In the genomic region with DNA sequence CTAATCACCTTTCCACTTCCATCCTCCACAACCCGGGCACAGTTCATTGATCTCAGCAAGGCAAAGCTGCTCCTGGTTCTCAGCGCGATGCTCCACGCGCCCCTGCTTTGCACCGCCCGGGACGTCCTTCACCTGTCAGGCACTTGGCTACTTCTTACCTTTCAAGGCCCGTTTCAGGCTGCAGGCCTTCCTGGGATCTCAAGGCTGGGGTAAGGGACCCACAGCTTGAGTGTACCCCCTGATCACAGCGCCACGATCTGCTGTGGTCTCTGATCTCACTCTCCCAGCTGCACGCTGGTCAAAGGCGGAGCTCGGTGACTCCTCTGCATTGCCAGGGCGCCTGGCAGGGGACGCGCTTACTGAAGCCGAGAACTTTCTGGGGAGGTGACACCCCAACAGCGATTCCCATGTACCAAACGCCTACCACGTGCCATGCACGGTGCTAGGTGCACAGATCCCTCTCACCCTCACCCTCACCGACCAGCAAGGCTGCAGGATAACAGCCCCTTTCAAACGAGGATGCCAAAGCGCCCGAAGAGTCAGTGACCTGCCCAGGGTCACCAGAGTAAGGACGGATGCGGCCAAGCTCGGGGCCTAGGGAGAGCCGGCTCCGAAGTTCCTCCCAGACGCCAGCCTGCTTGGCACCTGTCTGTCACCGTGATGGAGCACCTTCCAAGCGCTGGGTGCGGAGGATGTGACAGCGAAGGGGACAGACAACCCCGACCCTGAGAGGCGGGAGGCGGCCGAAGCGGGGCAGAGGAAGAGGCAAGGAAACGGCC, we compare ENCODE assay signal across 8 cellular contexts. TPM values are rescaled to one million over a fixed set of nuclear protein-coding genes. Genes with fewer than 3 reads are reported as not detected.
DNase-seq lines count a peak whose midpoint lies in the region; ATAC-seq and TF ChIP-seq lines count a peak whose summit lies in the region.

No MANE protein-coding gene starts in this region.

- DNase-seq in SIG-M5 treated with dmso at 0.1 percent for 504 hours (lab: John Stamatoyannopoulos, UW; ENCODE audit: unreplicated experiment) (peak; percentile 57), SIG-M5 (lab: John Stamatoyannopoulos, UW) (no peak), NCI-H2171 treated with DMSO at 0.1 percent for 48 hours (lab: John Stamatoyannopoulos, UW) (peak; percentile 68), fibroblast of lung (ENCODE audit: low read depth in 2 of 2) (peak; percentile 18 to 45)
- DNase-seq in activated T-cell treated with anti-CD3 and anti-CD28 coated beads, Interleukin-2, amount 50 U/mL, for 24 hours, result peak; percentile 70
- peak in 9 of 10 donors; percentile 16 to 67 (median 32) for DNase-seq in naive thymus-derived CD8-positive, alpha-beta T cell
- peak; percentile 46 for DNase-seq in stimulated activated naive CD4-positive, alpha-beta T cell treated with Interleukin-2 at 50 U/mL for 16 hours (lab: John Stamatoyannopoulos, UW)

- no peak overlapping the region for H3K4me3 Mint-ChIP-seq in activated T-cell treated with anti-CD3 and anti-CD28 coated beads, Interleukin-2, amount 50 U/mL, for 24 hours
- peak overlapping the region in 5 of 10 donors; percentile 91 to 93 (median 93) for H3K4me3 Mint-ChIP-seq in naive thymus-derived CD8-positive, alpha-beta T cell

- POLR2A ChIA-PET in naive thymus-derived CD8-positive, alpha-beta T cell (lab: Charles Lee), result interaction anchor here (0.5 to 2.0 kb wide), 6 partner anchors 51 to 208 kb away, joined by 3 to 18 read pairs (median 10); a partner anchor contains a TSS

- peak overlapping the region; percentile 87 for H2AFZ ChIP-seq in fibroblast of lung (ENCODE audit: low read length)

- H3K79me2 ChIP-seq in fibroblast of lung (ENCODE audit: control insufficient read depth, insufficient read depth, low read length), result peaks cover 72% of the 10 kb centered on the region

- peaks cover 5% of the 10 kb centered on the region for H3K4me1 ChIP-seq in fibroblast of lung (ENCODE audit: control insufficient read depth, extremely low read depth, insufficient read depth, low read length)

- peak overlapping the region; percentile 94 for H3K27ac Mint-ChIP-seq in activated T-cell treated with anti-CD3 and anti-CD28 coated beads, Interleukin-2, amount 50 U/mL, for 24 hours
- H3K27ac Mint-ChIP-seq in naive thymus-derived CD8-positive, alpha-beta T cell, result peak overlapping the region in 9 of 10 donors; percentile 72 to 99 (median 93)

- H3K9me3 ChIP-seq in fibroblast of lung (ENCODE audit: control insufficient read depth, insufficient read depth, low read depth, low read length), result no peaks in the 10 kb centered on the region

- no peaks in the 10 kb centered on the region for H4K20me1 ChIP-seq in fibroblast of lung (ENCODE audit: control insufficient read depth, extremely low read depth, insufficient read depth, low read length)

- ATAC-seq in HG02938 (IDR thresholded peaks at IDR 0.05; ENCODE audit: unreplicated experiment), result peak; percentile 42
- peak; percentile 15 to 23 for ATAC-seq in naive thymus-derived CD8-positive, alpha-beta T cell

- peak overlapping the region; percentile 84 for H3K27ac ChIP-seq in fibroblast of lung (ENCODE audit: insufficient read depth, low read length)

- peaks cover 44% of the 10 kb centered on the region for H3K4me1 Mint-ChIP-seq in activated T-cell treated with anti-CD3 and anti-CD28 coated beads, Interleukin-2, amount 50 U/mL, for 24 hours (ENCODE audit: low read depth)
- peaks cover 26 to 45% (median 34%) of the 10 kb centered on the region in 4 donors for H3K4me1 Mint-ChIP-seq in naive thymus-derived CD8-positive, alpha-beta T cell

- no peaks in the 10 kb centered on the region for H3K9me3 Mint-ChIP-seq in activated T-cell treated with anti-CD3 and anti-CD28 coated beads, Interleukin-2, amount 50 U/mL, for 24 hours
- H3K9me3 Mint-ChIP-seq in naive thymus-derived CD8-positive, alpha-beta T cell, result no peaks in the 10 kb centered on the region

- peaks cover 42% of the 10 kb centered on the region for H3K36me3 Mint-ChIP-seq in activated T-cell treated with anti-CD3 and anti-CD28 coated beads, Interleukin-2, amount 50 U/mL, for 24 hours (ENCODE audit: low read depth)
- H3K36me3 Mint-ChIP-seq in naive thymus-derived CD8-positive, alpha-beta T cell, result peaks cover 0 to 19% (median 2%) of the 10 kb centered on the region in 3 donors

- peak overlapping the region; percentile 79 for H3K4me2 ChIP-seq in fibroblast of lung (ENCODE audit: extremely low read depth, insufficient read depth, low read length)

- peaks cover 1% of the 10 kb centered on the region for H3K36me3 ChIP-seq in fibroblast of lung (ENCODE audit: control insufficient read depth, insufficient read depth, low read length)

- TF ChIP-seq CTCF in fibroblast of lung (conservative IDR thresholded peaks at IDR 0.05 in 1 of 2, IDR thresholded peaks at IDR 0.05 in 1 of 2; ENCODE audit: low read depth in 1 of 2, low read length in 2 of 2), result no peak

- peak overlapping the region; percentile 91 for H3K9ac ChIP-seq in fibroblast of lung (ENCODE audit: insufficient read depth, low read length)

- no peaks in the 10 kb centered on the region for H3K27me3 Mint-ChIP-seq in activated T-cell treated with anti-CD3 and anti-CD28 coated beads, Interleukin-2, amount 50 U/mL, for 24 hours
- no peaks in the 10 kb centered on the region for H3K27me3 Mint-ChIP-seq in naive thymus-derived CD8-positive, alpha-beta T cell

- no peaks in the 10 kb centered on the region for H3K27me3 ChIP-seq in fibroblast of lung (ENCODE audit: control insufficient read depth, insufficient read depth, low read length)

- peak overlapping the region; percentile 67 to 95 (median 84) for H3K4me3 ChIP-seq in fibroblast of lung (replicated peaks in 1 of 4; ENCODE audit: control extremely low read depth in 1 of 4, insufficient read depth in 1 of 4, low read depth in 3 of 4, low read length in 4 of 4)

RNA-seq across cellular contexts. Expression of a gene that starts 0.8 kb away (rescaled TPM):
- 44.4 and 44.6 TPM in 2 replicates for total RNA-seq in fibroblast of lung
- 107 and 131 TPM in 2 replicates for polyA plus RNA-seq in fibroblast of lung
- 211 and 219 TPM in 2 replicates for polyA plus RNA-seq in fibroblast of lung (2012)
- polyA minus RNA-seq in fibroblast of lung (ENCODE audit: low replicate concordance), result 20.5 and 24.2 TPM in 2 replicates
- total RNA-seq in naive thymus-derived CD8-positive, alpha-beta T cell, result 10 to 100 TPM; 60.2 to 63.5 TPM
- polyA plus RNA-seq in naive thymus-derived CD8-positive, alpha-beta T cell, result 100 to 1,000 TPM; 122 to 136 (median 136) TPM

RNA-seq across cellular contexts. Expression of a gene that starts 0.9 kb away (rescaled TPM):
- total RNA-seq in fibroblast of lung, result 46.2 and 53.0 TPM in 2 replicates
- polyA plus RNA-seq in fibroblast of lung, result 48.6 and 54.1 TPM in 2 replicates
- 38.9 and 49.5 TPM in 2 replicates for polyA plus RNA-seq in fibroblast of lung (2012)
- polyA minus RNA-seq in fibroblast of lung (ENCODE audit: low replicate concordance), result 10.1 and 21.8 TPM in 2 replicates
- 10 to 100 TPM; 28.7 to 28.8 TPM for total RNA-seq in naive thymus-derived CD8-positive, alpha-beta T cell
- 10 to 100 TPM; 21.3 to 32.3 (median 24.4) TPM for polyA plus RNA-seq in naive thymus-derived CD8-positive, alpha-beta T cell

RNA-seq across cellular contexts. Expression of a gene that starts 51.8 kb away (rescaled TPM):
- total RNA-seq in fibroblast of lung, result 84.7 and 92.5 TPM in 2 replicates
- 119 and 127 TPM in 2 replicates for polyA plus RNA-seq in fibroblast of lung
- 105 and 106 TPM in 2 replicates for polyA plus RNA-seq in fibroblast of lung (2012)
- polyA minus RNA-seq in fibroblast of lung (ENCODE audit: low replicate concordance), result 48.0 and 52.6 TPM in 2 replicates
- 10 to 100 TPM; 47.0 to 57.3 TPM for total RNA-seq in naive thymus-derived CD8-positive, alpha-beta T cell
- polyA plus RNA-seq in naive thymus-derived CD8-positive, alpha-beta T cell, result 10 to 100 TPM; 61.8 to 81.5 (median 66.6) TPM
